In genomic region chr22:19663286-19663815, GRCh38 we compare ENCODE assay signal across 8 cellular contexts. TPM values are rescaled to one million over a fixed set of nuclear protein-coding genes. Genes with fewer than 3 reads are reported as not detected.
DNase-seq lines count a peak whose midpoint lies in the region; ATAC-seq and TF ChIP-seq lines count a peak whose summit lies in the region.

No MANE protein-coding gene starts in this region.

- dilution Hi-C loops in IMR-90 (cut with HindIII; ENCODE audit: low sequenced_read_pairs, unreplicated experiment) = no loop called here

- peak overlapping the region; percentile 61 for H2AFZ ChIP-seq in IMR-90 (replicated peaks; ENCODE audit: low read length, poor library complexity)

- H3K4ac ChIP-seq in IMR-90 (ENCODE audit: low read depth, low read length) = no peak overlapping the region

- no peak overlapping the region for H3K56ac ChIP-seq in IMR-90 (ENCODE audit: extremely low read depth, insufficient read depth, low read length)

- no peak overlapping the region for H2BK5ac ChIP-seq in IMR-90 (ENCODE audit: low read depth, low read length, poor library complexity, severe bottlenecking)

- 22% methylated on average over 5 of the region's 6 CpGs; no CpG with 5 or more reads in 1 of the 2 experiments for WGBS in IMR-90 (ENCODE audit: extremely low coverage in 2 of 2, insufficient read length in 1 of 2), 2 experiments

- H3K18ac ChIP-seq in IMR-90 (ENCODE audit: low read depth, low read length) = no peak overlapping the region

- H2BK20ac ChIP-seq in IMR-90 (ENCODE audit: low read depth, low read length) = peak overlapping the region; percentile 27; the same call in 1 of the 2 replicates

- H4K91ac ChIP-seq in IMR-90 (ENCODE audit: insufficient read depth, low read depth, low read length) = no peak overlapping the region

- peak overlapping the region in 1 of 2 experiments; percentile 1; a peak in 2 of 4 replicates for H4K8ac ChIP-seq in IMR-90 (ENCODE audit: low read depth in 2 of 2, low read length in 2 of 2)

- no peak overlapping the region for H3K23ac ChIP-seq in IMR-90 (ENCODE audit: low read depth, low read length)

- TF ChIP-seq POLR2A in IMR-90 (IDR thresholded peaks at IDR 0.05; ENCODE audit: low read depth, low read length) = no peak

- in situ Hi-C loops in IMR-90 (cut with MboI; ENCODE audit: low sequenced_read_pairs) = no loop called here

- no peak overlapping the region for H2AK9ac ChIP-seq in IMR-90 (replicated peaks; ENCODE audit: low read depth, low read length, poor library complexity)

- H3K9me3 ChIP-seq in IMR-90 (ENCODE audit: control insufficient read depth, insufficient read depth, low read length) = no peaks in the 10 kb centered on the region
- no peaks in the 10 kb centered on the region for H3K9me3 ChIP-seq in adipocyte (ENCODE audit: control insufficient read depth, low read length)

- ATAC-seq in IMR-90 (ENCODE audit: low read depth) (peak; percentile 56), left colon (peak; percentile 77), HG03196 (IDR thresholded peaks at IDR 0.05; ENCODE audit: unreplicated experiment) (no peak)

- CTCF ChIA-PET in IMR-90 (lab: Yijun Ruan, JAX) = no interaction called here

- no peaks in the 10 kb centered on the region for H3K36me3 ChIP-seq in IMR-90 (ENCODE audit: control insufficient read depth, insufficient read depth, low read length)
- H3K36me3 ChIP-seq in adipocyte (ENCODE audit: control insufficient read depth, insufficient read depth, low read length, severe bottlenecking) = no peaks in the 10 kb centered on the region

- H3K4me3 ChIP-seq in IMR-90 (ENCODE audit: insufficient read depth, low read depth, low read length) (no peak overlapping the region), adipocyte (ENCODE audit: low read length) (no peak overlapping the region)

- POLR2A ChIA-PET in IMR-90 (lab: Charles Lee; ENCODE audit: unreplicated experiment) = no interaction called here

- H3K27me3 ChIP-seq in IMR-90 (ENCODE audit: control insufficient read depth, insufficient read depth, low read length) (no peaks in the 10 kb centered on the region), adipocyte (replicated peaks; ENCODE audit: control insufficient read depth, insufficient read depth, low read length) (peaks cover 27% of the 10 kb centered on the region)

- H3K4me1 ChIP-seq in IMR-90 (ENCODE audit: control insufficient read depth, insufficient read depth, low read length) (peaks cover 24% of the 10 kb centered on the region), adipocyte (ENCODE audit: control insufficient read depth, insufficient read depth, low read length) (peaks cover 14% of the 10 kb centered on the region)

- no peak overlapping the region for H3K9ac ChIP-seq in IMR-90 (ENCODE audit: low read depth, low read length)
- H3K9ac ChIP-seq in adipocyte (ENCODE audit: low read length) = no peak overlapping the region

- H3K14ac ChIP-seq in IMR-90 (replicated peaks; ENCODE audit: low read depth, low read length) = no peak overlapping the region

- H2AK5ac ChIP-seq in IMR-90 (ENCODE audit: low read depth, low read length) = no peak overlapping the region

- BruUV-seq in IMR-90 (replicated peaks; lab: Mats Ljungman, UMichigan) = no TSS peak

- H2BK15ac ChIP-seq in IMR-90 (ENCODE audit: low read depth, low read length) = no peak overlapping the region

- no peak for TF ChIP-seq RAD21 in IMR-90 (IDR thresholded peaks at IDR 0.05; ENCODE audit: low read length)

- H3K27ac ChIP-seq in IMR-90 (ENCODE audit: insufficient read depth, low read length) = no peak overlapping the region

- no peak overlapping the region for H3K4me2 ChIP-seq in IMR-90 (ENCODE audit: low read depth, low read length)

- H4K20me1 ChIP-seq in IMR-90 (ENCODE audit: insufficient read depth, low read length) = no peaks in the 10 kb centered on the region

- no peak overlapping the region for H2BK120ac ChIP-seq in IMR-90 (ENCODE audit: low read depth, low read length)

- DNase-seq in AG20443 (ENCODE audit: low spot score) (peak; percentile 73), IMR-90 (peak; percentile 76), adipocyte (ENCODE audit: low read depth) (peak; percentile 88), left colon (peak in 1 of 2 donors; percentile 69), NCI-H748 (lab: John Stamatoyannopoulos, UW; ENCODE audit: unreplicated experiment) (no peak)
- DNase-seq in stimulated activated CD4-positive, alpha-beta T cell treated with anti-CD3 and anti-CD28 coated beads, Interleukin-4, amount 100 ng/mL, for 1 hour = no peak
- no peak for DNase-seq in activated effector memory CD4-positive, alpha-beta T cell treated with Interleukin-2 at 50 U/mL for 16 hours

- TF ChIP-seq CTCF in IMR-90 (conservative IDR thresholded peaks at IDR 0.05; ENCODE audit: low read depth, low read length) = no peak

- intact Hi-C loops in IMR-90 (cut with micrococcal nuclease) (no loop called here), left colon (cut with DNase I, micrococcal nuclease) (no loop called here)

- H3K79me1 ChIP-seq in IMR-90 (ENCODE audit: low read depth in 1 of 2, low read length in 2 of 2) = no peaks in the 10 kb centered on the region

- H4K5ac ChIP-seq in IMR-90 (ENCODE audit: low read depth, low read length) = no peak overlapping the region

- H3K9me1 ChIP-seq in IMR-90 (ENCODE audit: insufficient read depth, low read length) = 0 out of 2 replicates have a peak, but pooled peaks cover 6% of the 10 kb centered on the region

TF ChIP-seq in IMR-90, 13 proteins besides CTCF, POLR2A, EP300 and RAD21:
- peak; percentile 61 for TF ChIP-seq CEBPB (IDR thresholded peaks at IDR 0.05; ENCODE audit: low read depth, low read length)
- no peak for TF ChIP-seq MAZ (IDR thresholded peaks at IDR 0.05; ENCODE audit: borderline replicate concordance, low read depth, low read length)
- TF ChIP-seq BHLHE40 (IDR thresholded peaks at IDR 0.05; ENCODE audit: low read depth, low read length) = peak; percentile 61

RNA-seq across cellular contexts. Expression of gene SEPTIN5, which starts 51.0 kb away (rescaled TPM):
- total RNA-seq in IMR-90 (2012; rRNA removed) = 16.8 and 17.2 TPM in 2 replicates
- polyA plus RNA-seq in IMR-90 (2012; rRNA removed) = 20.7 and 22.3 TPM in 2 replicates
- polyA plus RNA-seq in IMR-90 (2012; cell fraction: cytosol; rRNA removed) = 10.4 and 22.8 TPM in 2 replicates
- polyA plus RNA-seq in IMR-90 (2012; cell fraction: nucleus; rRNA removed; ENCODE audit: low replicate concordance) = 65.7 and 90.4 TPM in 2 replicates
- 1 to 10 TPM; 4.4 to 4.6 TPM for total RNA-seq in left colon

RNA-seq across cellular contexts. Expression of gene GP1BB, which starts 60.0 kb away (rescaled TPM):
- total RNA-seq in IMR-90 (2012; rRNA removed) (0.18 and 0.28 TPM in 2 replicates), left colon (under 1 TPM in 1 of 2 donors, not detected in 1; 0.40 TPM)
- 1.5 and 4.6 TPM in 2 replicates for polyA plus RNA-seq in IMR-90 (2012; rRNA removed)
- 1.2 and 3.0 TPM in 2 replicates for polyA plus RNA-seq in IMR-90 (2012; cell fraction: cytosol; rRNA removed)
- 7.1 and 36.7 TPM in 2 replicates for polyA plus RNA-seq in IMR-90 (2012; cell fraction: nucleus; rRNA removed; ENCODE audit: low replicate concordance)

Comparison
In these comparisons a context has a peak if more than half of its experiments do, and no peak if none do; other contexts are left out.
1. DNase-seq: peak in AG20443 (single experiment), IMR-90 (single experiment) and adipocyte (single experiment); none in NCI-H748 (single experiment), stimulated activated CD4-positive, alpha-beta T cell treated with anti-CD3 and anti-CD28 coated beads, Interleukin-4, amount 100 ng/mL, for 1 hour (single experiment) and activated effector memory CD4-positive, alpha-beta T cell treated with Interleukin-2 at 50 U/mL for 16 hours (single experiment).